1 cellular context compared by ENCODE assay signal in genomic region chr2:219571311-219572236, GRCh38.
TF ChIP-seq lines count a peak whose summit lies in the region.

TSS of gene OBSL1 (minus strand) at chr2:219571539. CDS start at chr2:219571232, 307 bp downstream.

TF ChIP-seq in HepG2, 621 proteins besides CTCF, POLR2A, EP300 and RAD21 (continued from another document and continues in another):
- TF ChIP-seq ZGPAT (CRISPR knock-in tag; IDR thresholded peaks at IDR 0.05) (peak; percentile 67), PCBP2 (optimal IDR thresholded peaks at IDR 0.05; ENCODE audit: low read depth, low read length, poor library complexity, severe bottlenecking) (peak; percentile 52), ZNF326 (CRISPR knock-in tag; IDR thresholded peaks at IDR 0.05; ENCODE audit: borderline replicate concordance) (no peak), KLF6 (CRISPR knock-in tag; IDR thresholded peaks at IDR 0.05) (peak; percentile 38; the same call in 1 of the 2 replicates), HNF4A (CRISPR knock-in tag; IDR thresholded peaks at IDR 0.05) (peak; percentile 70), ZNF180 (CRISPR knock-in tag; IDR thresholded peaks at IDR 0.05; ENCODE audit: borderline replicate concordance, low read depth) (no peak), HOXA7 (CRISPR knock-in tag; IDR thresholded peaks at IDR 0.05) (0 out of 2 replicates have a peak, but pooled peaks have one; percentile 82), BCL6 (CRISPR knock-in tag; IDR thresholded peaks at IDR 0.05) (peak; percentile 75), ELF4 (CRISPR knock-in tag; IDR thresholded peaks at IDR 0.05; ENCODE audit: borderline replicate concordance) (no peak), SMARCC2 (IDR thresholded peaks at IDR 0.05) (no peak), DBP (CRISPR knock-in tag; IDR thresholded peaks at IDR 0.05; ENCODE audit: not compliant biosample characterization) (no peak), POLR2AphosphoS5 (IDR thresholded peaks at IDR 0.05; ENCODE audit: low read depth, low read length) (peak; percentile 68), ZC3H13 (CRISPR knock-in tag; IDR thresholded peaks at IDR 0.05) (peak; percentile 76; the same call in 1 of the 2 replicates), ZNF34 (CRISPR knock-in tag; IDR thresholded peaks at IDR 0.05; ENCODE audit: borderline replicate concordance) (no peak), TRAFD1 (CRISPR knock-in tag; IDR thresholded peaks at IDR 0.05; ENCODE audit: borderline replicate concordance) (no peak), ZNF724P (CRISPR knock-in tag; IDR thresholded peaks at IDR 0.05; ENCODE audit: borderline replicate concordance) (no peak), RBM39 (IDR thresholded peaks at IDR 0.05; ENCODE audit: low read depth, low read length, poor library complexity, severe bottlenecking) (peak; percentile 64), RFX1 (IDR thresholded peaks at IDR 0.05) (no peak), ZNF296 (CRISPR knock-in tag; conservative IDR thresholded peaks at IDR 0.05) (no peak), E2F5 (CRISPR knock-in tag; conservative IDR thresholded peaks at IDR 0.05) (no peak), ZNF205 (CRISPR knock-in tag; IDR thresholded peaks at IDR 0.05) (no peak), SRF (IDR thresholded peaks at IDR 0.05; ENCODE audit: low read depth, low read length) (no peak), CHD2 (IDR thresholded peaks at IDR 0.05; ENCODE audit: low read depth, low read length) (no peak; the same call in none of the 2 replicates), MAZ (IDR thresholded peaks at IDR 0.05; ENCODE audit: borderline replicate concordance, low read depth, low read length) (peak; percentile 85; the same call in 1 of the 2 replicates), MAZ (CRISPR knock-in tag; IDR thresholded peaks at IDR 0.05; ENCODE audit: low read depth) (peak; percentile 78), AFF4 (CRISPR knock-in tag; IDR thresholded peaks at IDR 0.05) (no peak), MTA1 (CRISPR knock-in tag; IDR thresholded peaks at IDR 0.05; ENCODE audit: borderline replicate concordance) (peak; percentile 95), TCF7L2 (IDR thresholded peaks at IDR 0.05; ENCODE audit: low read depth, low read length) (no peak), ZNF10 (CRISPR knock-in tag; IDR thresholded peaks at IDR 0.05; ENCODE audit: borderline replicate concordance, low read depth) (no peak), ZNF430 (CRISPR knock-in tag; IDR thresholded peaks at IDR 0.05) (peak; percentile 76; the same call in 1 of the 2 replicates), NR2F6 (IDR thresholded peaks at IDR 0.05) (peak; percentile 79), NR2F6 (CRISPR knock-in tag; IDR thresholded peaks at IDR 0.05) (no peak; the same call in none of the 2 replicates)
- TF ChIP-seq, protein P1, sequence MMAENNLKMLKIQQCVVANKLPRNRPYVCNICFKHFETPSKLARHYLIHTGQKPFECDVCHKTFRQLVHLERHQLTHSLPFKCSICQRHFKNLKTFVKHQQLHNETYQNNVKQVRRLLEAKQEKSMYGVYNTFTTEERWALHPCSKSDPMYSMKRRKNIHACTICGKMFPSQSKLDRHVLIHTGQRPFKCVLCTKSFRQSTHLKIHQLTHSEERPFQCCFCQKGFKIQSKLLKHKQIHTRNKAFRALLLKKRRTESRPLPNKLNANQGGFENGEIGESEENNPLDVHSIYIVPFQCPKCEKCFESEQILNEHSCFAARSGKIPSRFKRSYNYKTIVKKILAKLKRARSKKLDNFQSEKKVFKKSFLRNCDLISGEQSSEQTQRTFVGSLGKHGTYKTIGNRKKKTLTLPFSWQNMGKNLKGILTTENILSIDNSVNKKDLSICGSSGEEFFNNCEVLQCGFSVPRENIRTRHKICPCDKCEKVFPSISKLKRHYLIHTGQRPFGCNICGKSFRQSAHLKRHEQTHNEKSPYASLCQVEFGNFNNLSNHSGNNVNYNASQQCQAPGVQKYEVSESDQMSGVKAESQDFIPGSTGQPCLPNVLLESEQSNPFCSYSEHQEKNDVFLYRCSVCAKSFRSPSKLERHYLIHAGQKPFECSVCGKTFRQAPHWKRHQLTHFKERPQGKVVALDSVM (CRISPR knock-in tag; IDR thresholded peaks at IDR 0.05) = peak; percentile 92
- TF ChIP-seq, protein P2, sequence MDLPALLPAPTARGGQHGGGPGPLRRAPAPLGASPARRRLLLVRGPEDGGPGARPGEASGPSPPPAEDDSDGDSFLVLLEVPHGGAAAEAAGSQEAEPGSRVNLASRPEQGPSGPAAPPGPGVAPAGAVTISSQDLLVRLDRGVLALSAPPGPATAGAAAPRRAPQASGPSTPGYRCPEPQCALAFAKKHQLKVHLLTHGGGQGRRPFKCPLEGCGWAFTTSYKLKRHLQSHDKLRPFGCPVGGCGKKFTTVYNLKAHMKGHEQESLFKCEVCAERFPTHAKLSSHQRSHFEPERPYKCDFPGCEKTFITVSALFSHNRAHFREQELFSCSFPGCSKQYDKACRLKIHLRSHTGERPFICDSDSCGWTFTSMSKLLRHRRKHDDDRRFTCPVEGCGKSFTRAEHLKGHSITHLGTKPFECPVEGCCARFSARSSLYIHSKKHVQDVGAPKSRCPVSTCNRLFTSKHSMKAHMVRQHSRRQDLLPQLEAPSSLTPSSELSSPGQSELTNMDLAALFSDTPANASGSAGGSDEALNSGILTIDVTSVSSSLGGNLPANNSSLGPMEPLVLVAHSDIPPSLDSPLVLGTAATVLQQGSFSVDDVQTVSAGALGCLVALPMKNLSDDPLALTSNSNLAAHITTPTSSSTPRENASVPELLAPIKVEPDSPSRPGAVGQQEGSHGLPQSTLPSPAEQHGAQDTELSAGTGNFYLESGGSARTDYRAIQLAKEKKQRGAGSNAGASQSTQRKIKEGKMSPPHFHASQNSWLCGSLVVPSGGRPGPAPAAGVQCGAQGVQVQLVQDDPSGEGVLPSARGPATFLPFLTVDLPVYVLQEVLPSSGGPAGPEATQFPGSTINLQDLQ (CRISPR knock-in tag; IDR thresholded peaks at IDR 0.05) = no peak; the same call in 1 of the 2 replicates
- TF ChIP-seq, protein P3, sequence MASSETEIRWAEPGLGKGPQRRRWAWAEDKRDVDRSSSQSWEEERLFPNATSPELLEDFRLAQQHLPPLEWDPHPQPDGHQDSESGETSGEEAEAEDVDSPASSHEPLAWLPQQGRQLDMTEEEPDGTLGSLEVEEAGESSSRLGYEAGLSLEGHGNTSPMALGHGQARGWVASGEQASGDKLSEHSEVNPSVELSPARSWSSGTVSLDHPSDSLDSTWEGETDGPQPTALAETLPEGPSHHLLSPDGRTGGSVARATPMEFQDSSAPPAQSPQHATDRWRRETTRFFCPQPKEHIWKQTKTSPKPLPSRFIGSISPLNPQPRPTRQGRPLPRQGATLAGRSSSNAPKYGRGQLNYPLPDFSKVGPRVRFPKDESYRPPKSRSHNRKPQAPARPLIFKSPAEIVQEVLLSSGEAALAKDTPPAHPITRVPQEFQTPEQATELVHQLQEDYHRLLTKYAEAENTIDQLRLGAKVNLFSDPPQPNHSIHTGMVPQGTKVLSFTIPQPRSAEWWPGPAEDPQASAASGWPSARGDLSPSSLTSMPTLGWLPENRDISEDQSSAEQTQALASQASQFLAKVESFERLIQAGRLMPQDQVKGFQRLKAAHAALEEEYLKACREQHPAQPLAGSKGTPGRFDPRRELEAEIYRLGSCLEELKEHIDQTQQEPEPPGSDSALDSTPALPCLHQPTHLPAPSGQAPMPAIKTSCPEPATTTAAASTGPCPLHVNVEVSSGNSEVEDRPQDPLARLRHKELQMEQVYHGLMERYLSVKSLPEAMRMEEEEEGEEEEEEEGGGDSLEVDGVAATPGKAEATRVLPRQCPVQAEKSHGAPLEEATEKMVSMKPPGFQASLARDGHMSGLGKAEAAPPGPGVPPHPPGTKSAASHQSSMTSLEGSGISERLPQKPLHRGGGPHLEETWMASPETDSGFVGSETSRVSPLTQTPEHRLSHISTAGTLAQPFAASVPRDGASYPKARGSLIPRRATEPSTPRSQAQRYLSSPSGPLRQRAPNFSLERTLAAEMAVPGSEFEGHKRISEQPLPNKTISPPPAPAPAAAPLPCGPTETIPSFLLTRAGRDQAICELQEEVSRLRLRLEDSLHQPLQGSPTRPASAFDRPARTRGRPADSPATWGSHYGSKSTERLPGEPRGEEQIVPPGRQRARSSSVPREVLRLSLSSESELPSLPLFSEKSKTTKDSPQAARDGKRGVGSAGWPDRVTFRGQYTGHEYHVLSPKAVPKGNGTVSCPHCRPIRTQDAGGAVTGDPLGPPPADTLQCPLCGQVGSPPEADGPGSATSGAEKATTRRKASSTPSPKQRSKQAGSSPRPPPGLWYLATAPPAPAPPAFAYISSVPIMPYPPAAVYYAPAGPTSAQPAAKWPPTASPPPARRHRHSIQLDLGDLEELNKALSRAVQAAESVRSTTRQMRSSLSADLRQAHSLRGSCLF (CRISPR knock-in tag; IDR thresholded peaks at IDR 0.05; ENCODE audit: borderline replicate concordance) = no peak
